ENCODE assay signal across 19 cellular contexts in the genomic region with DNA sequence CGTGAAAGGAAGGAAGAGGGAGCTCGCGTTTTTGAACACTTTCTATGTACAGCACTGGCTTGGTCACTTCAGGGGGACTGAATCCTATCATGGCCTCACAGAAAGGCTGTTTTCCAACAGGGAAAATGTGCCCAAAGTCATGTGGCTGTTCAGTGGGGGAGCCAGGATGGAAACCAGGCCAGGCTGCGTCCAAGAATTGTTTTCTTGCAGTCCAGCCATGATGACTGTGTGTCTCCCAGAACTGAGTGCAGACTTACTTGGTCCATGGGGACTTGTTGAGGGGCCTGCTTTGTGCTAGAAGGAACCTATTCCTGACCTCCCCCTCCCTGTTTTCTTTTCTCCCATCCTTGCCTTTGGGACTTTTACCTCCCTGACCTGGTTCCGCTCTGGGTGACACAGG. TPM values are rescaled to one million over a fixed set of nuclear protein-coding genes. Genes with fewer than 3 reads are reported as not detected.
DNase-seq lines count a peak whose midpoint lies in the region; ATAC-seq and TF ChIP-seq lines count a peak whose summit lies in the region.
"Had no signal": no experiment of that assay in that cellular context is flagged by ENCODE, and none has a peak within 500 bp of the region (broad histone marks: within the 10 kb centered on the region; RNA-seq: fewer than 3 reads in every experiment).

No MANE protein-coding gene starts in this region.

- H2AFZ ChIP-seq in osteoblast (ENCODE audit: low read length) = no peak overlapping the region

- H4K20me1 ChIP-seq in osteoblast (ENCODE audit: insufficient read depth, low read length) = no peaks in the 10 kb centered on the region

- peaks cover 45% of the 10 kb centered on the region for H3K4me1 Mint-ChIP-seq in activated T-cell treated with anti-CD3 and anti-CD28 coated beads, Interleukin-2, amount 50 U/mL, for 72 hours (ENCODE audit: low read depth)
- H3K4me1 Mint-ChIP-seq in activated T-cell treated with anti-CD3 and anti-CD28 coated beads, Interleukin-2, amount 50 U/mL, for 4 hours (ENCODE audit: low read depth) = peaks cover 42% of the 10 kb centered on the region
- H3K4me1 Mint-ChIP-seq in activated T-helper 17 cell treated with anti-CD3 and anti-CD28 coated beads, Interleukin-2, amount 50 U/mL, for 72 hours = peaks cover 48% of the 10 kb centered on the region

- peak overlapping the region; percentile 31 to 66 for H3K27ac ChIP-seq in right atrium auricular region
- no peak overlapping the region for H3K27ac ChIP-seq in osteoblast (ENCODE audit: low read depth, low read length)

- no peak for TF ChIP-seq CTCF in right atrium auricular region (IDR thresholded peaks at IDR 0.05)
- no peak for TF ChIP-seq CTCF in osteoblast (IDR thresholded peaks at IDR 0.05; ENCODE audit: extremely low read depth, low read depth, low read length)

- no peaks in the 10 kb centered on the region for H3K79me2 ChIP-seq in osteoblast (ENCODE audit: insufficient read depth, low read length)

- ATAC-seq in activated T-cell treated with anti-CD3 and anti-CD28 coated beads, Interleukin-2, amount 50 U/mL, for 72 hours (replicated peaks in 1 of 2) = no peak
- ATAC-seq in activated T-cell treated with anti-CD3 and anti-CD28 coated beads, Interleukin-2, amount 50 U/mL, for 4 hours = no peak
- no peak for ATAC-seq in activated T-helper 17 cell treated with anti-CD3 and anti-CD28 coated beads, Interleukin-2, amount 50 U/mL, for 72 hours (replicated peaks)
- no peak for ATAC-seq in HG03097 (IDR thresholded peaks at IDR 0.05; ENCODE audit: low FRiP score, unreplicated experiment)
- ATAC-seq in GM21526 (IDR thresholded peaks at IDR 0.05; ENCODE audit: low FRiP score, unreplicated experiment) = no peak

- H3K4me1 ChIP-seq in right atrium auricular region (peaks cover 0 to 22% of the 10 kb centered on the region in 2 donors), osteoblast (ENCODE audit: insufficient read depth, low read length) (no peaks in the 10 kb centered on the region)

- no peaks in the 10 kb centered on the region for H3K27me3 Mint-ChIP-seq in activated T-cell treated with anti-CD3 and anti-CD28 coated beads, Interleukin-2, amount 50 U/mL, for 72 hours (ENCODE audit: low read depth)
- H3K27me3 Mint-ChIP-seq in activated T-cell treated with anti-CD3 and anti-CD28 coated beads, Interleukin-2, amount 50 U/mL, for 4 hours (ENCODE audit: low read depth) = no peaks in the 10 kb centered on the region
- H3K27me3 Mint-ChIP-seq in activated T-helper 17 cell treated with anti-CD3 and anti-CD28 coated beads, Interleukin-2, amount 50 U/mL, for 72 hours = no peaks in the 10 kb centered on the region
- H3K27me3 Mint-ChIP-seq: B cell had no signal

- H3K27ac Mint-ChIP-seq in activated T-cell treated with anti-CD3 and anti-CD28 coated beads, Interleukin-2, amount 50 U/mL, for 72 hours = peak overlapping the region; percentile 26
- H3K27ac Mint-ChIP-seq in activated T-helper 17 cell treated with anti-CD3 and anti-CD28 coated beads, Interleukin-2, amount 50 U/mL, for 72 hours = peak overlapping the region; percentile 81
- H3K27ac Mint-ChIP-seq: B cell had no signal

- H3K9me3 Mint-ChIP-seq in activated T-cell treated with anti-CD3 and anti-CD28 coated beads, Interleukin-2, amount 50 U/mL, for 72 hours = peaks cover 7 to 10% of the 10 kb centered on the region in 2 donors
- peaks cover 4% of the 10 kb centered on the region for H3K9me3 Mint-ChIP-seq in activated T-cell treated with anti-CD3 and anti-CD28 coated beads, Interleukin-2, amount 50 U/mL, for 4 hours
- H3K9me3 Mint-ChIP-seq in activated T-helper 17 cell treated with anti-CD3 and anti-CD28 coated beads, Interleukin-2, amount 50 U/mL, for 72 hours = peaks cover 12% of the 10 kb centered on the region

- H3K4me3 ChIP-seq in right atrium auricular region = no peak overlapping the region
- no peak overlapping the region for H3K4me3 ChIP-seq in osteoblast (ENCODE audit: insufficient read depth, low read length)

- no peaks in the 10 kb centered on the region for H3K36me3 ChIP-seq in right atrium auricular region
- no peaks in the 10 kb centered on the region for H3K36me3 ChIP-seq in osteoblast (ENCODE audit: insufficient read depth, low read length)

- H3K4me3 Mint-ChIP-seq in activated T-cell treated with anti-CD3 and anti-CD28 coated beads, Interleukin-2, amount 50 U/mL, for 72 hours = peak overlapping the region in 1 of 2 donors; percentile 57
- no peak overlapping the region for H3K4me3 Mint-ChIP-seq in activated T-cell treated with anti-CD3 and anti-CD28 coated beads, Interleukin-2, amount 50 U/mL, for 4 hours
- peak overlapping the region; percentile 81 for H3K4me3 Mint-ChIP-seq in activated T-helper 17 cell treated with anti-CD3 and anti-CD28 coated beads, Interleukin-2, amount 50 U/mL, for 72 hours
- H3K4me3 Mint-ChIP-seq: B cell had no signal

- H3K9me3 ChIP-seq in right atrium auricular region (no peaks in the 10 kb centered on the region), osteoblast (ENCODE audit: low read depth, low read length) (no peaks in the 10 kb centered on the region)

- H3K36me3 Mint-ChIP-seq in activated T-cell treated with anti-CD3 and anti-CD28 coated beads, Interleukin-2, amount 50 U/mL, for 72 hours (ENCODE audit: insufficient read depth in 2 of 2) = peaks cover 18 to 20% of the 10 kb centered on the region in 2 donors
- no peaks in the 10 kb centered on the region for H3K36me3 Mint-ChIP-seq in activated T-cell treated with anti-CD3 and anti-CD28 coated beads, Interleukin-2, amount 50 U/mL, for 4 hours (ENCODE audit: insufficient read depth)
- no peaks in the 10 kb centered on the region for H3K36me3 Mint-ChIP-seq in activated T-helper 17 cell treated with anti-CD3 and anti-CD28 coated beads, Interleukin-2, amount 50 U/mL, for 72 hours (ENCODE audit: low read depth)

- H3K27me3 ChIP-seq in right atrium auricular region = no peaks in the 10 kb centered on the region
- peaks cover 3% of the 10 kb centered on the region for H3K27me3 ChIP-seq in osteoblast (ENCODE audit: insufficient read depth, low read length)

- DNase-seq in activated T-cell treated with anti-CD3 and anti-CD28 coated beads, Interleukin-2, amount 50 U/mL, for 72 hours = no peak
- DNase-seq in activated T-cell treated with anti-CD3 and anti-CD28 coated beads, Interleukin-2, amount 50 U/mL, for 4 hours = no peak
- DNase-seq in right atrium auricular region (ENCODE audit: low spot score) = peak; percentile 44
- DNase-seq in osteoblast (ENCODE audit: insufficient read length, low spot score, missing footprints) = peak; percentile 29
- DNase-seq in dedifferentiated amniotic fluid mesenchymal stem cell (ENCODE audit: extremely low spot score) = no peak
- DNase-seq: 8988T, DMS153, GDM1, KBM-7, NCI-H1417, NCI-H187, NCI-H2107, NCI-H510A, NCI-H774, SHP77 had no signal

- H3K4me2 ChIP-seq in osteoblast (ENCODE audit: insufficient read depth, low read length) = no peak overlapping the region

RNA-seq across cellular contexts. Expression of gene EMILIN2, which starts 46.9 kb away (rescaled TPM):
- total RNA-seq in activated T-cell treated with anti-CD3 and anti-CD28 coated beads, Interleukin-2, amount 50 U/mL, for 72 hours = 10 to 100 TPM; 12.7 to 18.3 TPM
- total RNA-seq in activated T-cell treated with anti-CD3 and anti-CD28 coated beads, Interleukin-2, amount 50 U/mL, for 4 hours = 10 to 100 TPM; 19.2 to 22.3 (median 21.5) TPM
- 10 to 100 TPM; 20.7 to 28.8 TPM for total RNA-seq in activated T-helper 17 cell treated with anti-CD3 and anti-CD28 coated beads, Interleukin-2, amount 50 U/mL, for 72 hours
- 10 to 100 TPM in 1 of 2 donors, 1 to 10 TPM in 1; 6.9 to 13.2 TPM for total RNA-seq in right atrium auricular region
- total RNA-seq in osteoblast = 4.3 and 5.0 TPM in 2 replicates

Comparison
In these comparisons a context has a peak if more than half of its experiments do, and no peak if none do; other contexts are left out.
1. DNase-seq: peak in right atrium auricular region (single experiment) and osteoblast (single experiment); none in activated T-cell treated with anti-CD3 and anti-CD28 coated beads, Interleukin-2, amount 50 U/mL, for 72 hours (0 of 2), activated T-cell treated with anti-CD3 and anti-CD28 coated beads, Interleukin-2, amount 50 U/mL, for 4 hours (single experiment) and dedifferentiated amniotic fluid mesenchymal stem cell (single experiment).